ENCODE assay signal across 1 cellular context in genomic region chr22:50157976-50158375, GRCh38.
TF ChIP-seq lines count a peak whose summit lies in the region.

No MANE protein-coding gene starts in this region.

TF ChIP-seq in H1, 55 proteins besides CTCF, POLR2A, EP300 and RAD21:
- no peak for TF ChIP-seq JUND (IDR thresholded peaks at IDR 0.05; ENCODE audit: low read length)
- no peak for TF ChIP-seq RBBP5 (IDR thresholded peaks at IDR 0.05; ENCODE audit: borderline replicate concordance, low read depth, low read length)
- TF ChIP-seq KDM4A (IDR thresholded peaks at IDR 0.05; ENCODE audit: low read depth, low read length, severe bottlenecking), result no peak
- TF ChIP-seq SIRT6 (IDR thresholded peaks at IDR 0.05; ENCODE audit: low read length), result no peak
- no peak for TF ChIP-seq CHD1 (IDR thresholded peaks at IDR 0.05; ENCODE audit: low read depth, low read length)
- no peak for TF ChIP-seq CHD7 (IDR thresholded peaks at IDR 0.05; ENCODE audit: insufficient replicate concordance, low read length)
- no peak for TF ChIP-seq CREB1 (IDR thresholded peaks at IDR 0.05)
- TF ChIP-seq HDAC2 (IDR thresholded peaks at IDR 0.05; ENCODE audit: borderline replicate concordance in 1 of 2, low read depth in 2 of 2, low read length in 2 of 2), result no peak
- no peak for TF ChIP-seq CBX5 (IDR thresholded peaks at IDR 0.05; ENCODE audit: low read depth, low read length)
- TF ChIP-seq EGR1 (IDR thresholded peaks at IDR 0.05; ENCODE audit: borderline replicate concordance, low read depth, low read length), result no peak
